Comparison of ENCODE assay signal across 1 cellular context in genomic region chr4:184785813-184786212, GRCh38.
TF ChIP-seq lines count a peak whose summit lies in the region.

No MANE protein-coding gene starts in this region.

TF ChIP-seq in H1, 55 proteins besides CTCF, POLR2A, EP300 and RAD21 (continued from another document):
- TF ChIP-seq CHD7 (IDR thresholded peaks at IDR 0.05; ENCODE audit: insufficient replicate concordance, low read length) (no peak), SP1 (IDR thresholded peaks at IDR 0.05; ENCODE audit: low read depth, low read length) (no peak), HDAC2 (IDR thresholded peaks at IDR 0.05; ENCODE audit: borderline replicate concordance in 1 of 2, low read depth in 2 of 2, low read length in 2 of 2) (no peak), CREB1 (IDR thresholded peaks at IDR 0.05) (no peak), CHD1 (IDR thresholded peaks at IDR 0.05; ENCODE audit: low read depth, low read length) (no peak), MAX (IDR thresholded peaks at IDR 0.05) (no peak), TAF1 (IDR thresholded peaks at IDR 0.05; ENCODE audit: low read depth, low read length) (no peak)
